In the genomic region with DNA sequence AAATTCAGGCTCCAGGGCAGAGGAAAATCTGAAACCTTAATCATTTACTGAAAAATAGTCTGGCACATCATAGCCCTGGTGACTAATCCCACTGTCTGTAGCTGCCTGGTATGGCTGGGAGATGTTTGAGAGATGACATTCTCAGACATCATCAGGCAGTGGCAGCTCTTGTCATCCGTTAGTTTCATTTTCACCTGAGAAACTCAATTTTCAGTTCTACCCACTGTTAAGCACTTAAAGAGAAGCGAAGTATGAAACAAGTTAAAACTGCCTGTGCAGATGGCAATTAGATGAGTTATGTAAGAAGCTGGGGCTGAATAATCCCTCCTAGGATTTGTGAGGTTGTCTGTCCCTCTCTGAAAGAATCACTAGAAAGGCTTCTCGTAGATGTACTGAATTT, we compare ENCODE assay signal across 8 cellular contexts.
A peak's percentile ranks its signal among the peaks of the same experiment; 100 is the strongest.
DNase-seq lines count a peak whose midpoint lies in the region; ATAC-seq and TF ChIP-seq lines count a peak whose summit lies in the region.

No MANE protein-coding gene starts in this region.

- no peaks in the 10 kb centered on the region for H3K4me1 Mint-ChIP-seq in effector memory CD8-positive, alpha-beta T cell (ENCODE audit: low read depth in 2 of 2)
- H3K4me1 Mint-ChIP-seq in activated CD8-positive, alpha-beta T cell treated with anti-CD3 and anti-CD28 coated beads for 36 hours (ENCODE audit: low read depth): no peaks in the 10 kb centered on the region
- no peaks in the 10 kb centered on the region for H3K4me1 Mint-ChIP-seq in progenitor cell of endocrine pancreas (ENCODE audit: low read depth)

- H3K9me3 Mint-ChIP-seq in effector memory CD8-positive, alpha-beta T cell: no peaks in the 10 kb centered on the region
- no peaks in the 10 kb centered on the region for H3K9me3 Mint-ChIP-seq in activated CD8-positive, alpha-beta T cell treated with anti-CD3 and anti-CD28 coated beads for 36 hours
- no peaks in the 10 kb centered on the region for H3K9me3 Mint-ChIP-seq in progenitor cell of endocrine pancreas (ENCODE audit: low read depth)

- peak; percentile 65 for DNase-seq in fibroblast of peridontal ligament (ENCODE audit: extremely low read depth)
- DNase-seq in effector memory CD8-positive, alpha-beta T cell: no peak
- DNase-seq in globus pallidus (ENCODE audit: low spot score): no peak
- DNase-seq in activated CD8-positive, alpha-beta T cell treated with anti-CD3 and anti-CD28 coated beads for 36 hours: no peak
- DNase-seq in progenitor cell of endocrine pancreas (ENCODE audit: low spot score, unreplicated experiment): no peak

- intact Hi-C loops in activated CD8-positive, alpha-beta T cell treated with anti-CD3 and anti-CD28 coated beads for 36 hours (cut with micrococcal nuclease): no loop called here

- no peak overlapping the region for H3K27ac Mint-ChIP-seq in effector memory CD8-positive, alpha-beta T cell
- H3K27ac Mint-ChIP-seq in activated CD8-positive, alpha-beta T cell treated with anti-CD3 and anti-CD28 coated beads for 36 hours: no peak overlapping the region
- H3K27ac Mint-ChIP-seq in progenitor cell of endocrine pancreas: no peak overlapping the region

- POLR2A ChIA-PET in activated CD8-positive, alpha-beta T cell treated with anti-CD3 and anti-CD28 coated beads for 36 hours (lab: Charles Lee): no interaction called here

- peak overlapping the region; percentile 2 for H3K4me3 ChIP-seq in GM12875 (ENCODE audit: low read depth, low read length)

- H3K4me3 Mint-ChIP-seq in effector memory CD8-positive, alpha-beta T cell: no peak overlapping the region
- no peak overlapping the region for H3K4me3 Mint-ChIP-seq in activated CD8-positive, alpha-beta T cell treated with anti-CD3 and anti-CD28 coated beads for 36 hours
- H3K4me3 Mint-ChIP-seq in progenitor cell of endocrine pancreas (ENCODE audit: low read depth): no peak overlapping the region

- CTCF ChIA-PET in activated CD8-positive, alpha-beta T cell treated with anti-CD3 and anti-CD28 coated beads for 36 hours (lab: Charles Lee): no interaction called here

- H3K36me3 Mint-ChIP-seq in effector memory CD8-positive, alpha-beta T cell (ENCODE audit: insufficient read depth): no peaks in the 10 kb centered on the region
- no peaks in the 10 kb centered on the region for H3K36me3 Mint-ChIP-seq in activated CD8-positive, alpha-beta T cell treated with anti-CD3 and anti-CD28 coated beads for 36 hours (ENCODE audit: low read depth)
- no peaks in the 10 kb centered on the region for H3K36me3 Mint-ChIP-seq in progenitor cell of endocrine pancreas (ENCODE audit: insufficient read depth)

- TF ChIP-seq CTCF in GM12875 (IDR thresholded peaks at IDR 0.05; ENCODE audit: borderline replicate concordance, insufficient read depth, low read depth, low read length) (no peak), progenitor cell of endocrine pancreas (IDR thresholded peaks at IDR 0.05; ENCODE audit: unreplicated experiment) (no peak)
- TF ChIP-seq CTCF in activated CD8-positive, alpha-beta T cell treated with anti-CD3 and anti-CD28 coated beads for 36 hours (IDR thresholded peaks at IDR 0.05): no peak

- ATAC-seq in GM21526 (IDR thresholded peaks at IDR 0.05; ENCODE audit: low FRiP score, unreplicated experiment) (peak; percentile 96), HG03575 (IDR thresholded peaks at IDR 0.05; ENCODE audit: extremely low read depth, insufficient number of reproducible peaks, low FRiP score, unreplicated experiment) (peak; percentile 88)
- no peak for ATAC-seq in effector memory CD8-positive, alpha-beta T cell (replicated peaks)
- ATAC-seq in activated CD8-positive, alpha-beta T cell treated with anti-CD3 and anti-CD28 coated beads for 36 hours: no peak

- peaks cover 15 to 22% of the 10 kb centered on the region in 2 donors for H3K27me3 Mint-ChIP-seq in effector memory CD8-positive, alpha-beta T cell
- H3K27me3 Mint-ChIP-seq in activated CD8-positive, alpha-beta T cell treated with anti-CD3 and anti-CD28 coated beads for 36 hours: peaks cover 6% of the 10 kb centered on the region
- H3K27me3 Mint-ChIP-seq in progenitor cell of endocrine pancreas: no peaks in the 10 kb centered on the region

Comparison
In these comparisons a context has a peak if more than half of its experiments do, and no peak if none do; other contexts are left out.
1. ATAC-seq: peak in GM21526 (single experiment) and HG03575 (single experiment); none in effector memory CD8-positive, alpha-beta T cell (single experiment) and activated CD8-positive, alpha-beta T cell treated with anti-CD3 and anti-CD28 coated beads for 36 hours (single experiment).